11 cellular contexts compared by ENCODE assay signal in genomic region chr2:173854840-173855239, GRCh38.
DNase-seq lines count a peak whose midpoint lies in the region; ATAC-seq and TF ChIP-seq lines count a peak whose summit lies in the region.
"Had no signal": no experiment of that assay in that cellular context is flagged by ENCODE, and none has a peak within 500 bp of the region (broad histone marks: within the 10 kb centered on the region; RNA-seq: fewer than 3 reads in every experiment).

No MANE protein-coding gene starts in this region.

- POLR2A ChIA-PET in GM10248 (lab: Yijun Ruan, JAX), result no interaction called here

- CTCF ChIA-PET in GM10248 (lab: Yijun Ruan, JAX), result interaction anchor here (1.1 kb wide), 1 partner anchor 12 kb away, joined by 3 read pairs; no protein-coding TSS in a partner anchor

- no peak for TF ChIP-seq CTCF in GM10248 (IDR thresholded peaks at IDR 0.05; ENCODE audit: control extremely low read depth, extremely low read depth, low read depth, missing control alignments)

- ATAC-seq in HG03565 (IDR thresholded peaks at IDR 0.05; ENCODE audit: unreplicated experiment), result no peak
- ATAC-seq: stimulated activated naive CD8-positive, alpha-beta T cell treated with anti-CD3 and anti-CD28 coated beads, Interleukin-15, amount 100 ng/mL, for 72 hours had no signal

- DNase-seq in Daoy (ENCODE audit: low read depth), result peak; percentile 72
- peak; percentile 11 for DNase-seq in NCI-H2081 treated with DMSO at 0.1 percent for 48 hours (lab: John Stamatoyannopoulos, UW)
- peak; percentile 16 for DNase-seq in brain pericyte (ENCODE audit: low read depth, low spot score)
- DNase-seq in renal cortical epithelial cell (ENCODE audit: low read depth), result peak; percentile 35
- no peak for DNase-seq in GM10248 (ENCODE audit: extremely low spot score)
- DNase-seq in activated effector memory CD4-positive, alpha-beta T cell treated with anti-CD3 and anti-CD28 coated beads, Interleukin-2, amount 50 U/mL, for 16 hours, result no peak
- no peak for DNase-seq in activated CD4-positive, alpha-beta T cell treated with anti-CD3 and anti-CD28 coated beads, Interleukin-2, amount 50 U/mL, for 4 hours
- DNase-seq: activated naive CD4-positive, alpha-beta T cell treated with anti-CD3 and anti-CD28 coated beads, Interleukin-2, amount 10 ng/mL, durations not matched to agents 7 days and 5 days; NK-92 treated with Interleukin-12 subunit alpha and Interleukin-12 subunit beta, amount 100 ng/mL, for 24 hours; stimulated activated naive CD8-positive, alpha-beta T cell treated with anti-CD3 and anti-CD28 coated beads, Interleukin-15, amount 100 ng/mL, for 72 hours had no signal

Comparison
In these comparisons a context has a peak if more than half of its experiments do, and no peak if none do; other contexts are left out.
1. DNase-seq: peak in Daoy (single experiment), NCI-H2081 treated with DMSO at 0.1 percent for 48 hours (single experiment), brain pericyte (single experiment) and renal cortical epithelial cell (single experiment); none in GM10248 (single experiment), activated effector memory CD4-positive, alpha-beta T cell treated with anti-CD3 and anti-CD28 coated beads, Interleukin-2, amount 50 U/mL, for 16 hours (single experiment) and activated CD4-positive, alpha-beta T cell treated with anti-CD3 and anti-CD28 coated beads, Interleukin-2, amount 50 U/mL, for 4 hours (0 of 2).